23 cellular contexts compared by ENCODE assay signal in the genomic region with DNA sequence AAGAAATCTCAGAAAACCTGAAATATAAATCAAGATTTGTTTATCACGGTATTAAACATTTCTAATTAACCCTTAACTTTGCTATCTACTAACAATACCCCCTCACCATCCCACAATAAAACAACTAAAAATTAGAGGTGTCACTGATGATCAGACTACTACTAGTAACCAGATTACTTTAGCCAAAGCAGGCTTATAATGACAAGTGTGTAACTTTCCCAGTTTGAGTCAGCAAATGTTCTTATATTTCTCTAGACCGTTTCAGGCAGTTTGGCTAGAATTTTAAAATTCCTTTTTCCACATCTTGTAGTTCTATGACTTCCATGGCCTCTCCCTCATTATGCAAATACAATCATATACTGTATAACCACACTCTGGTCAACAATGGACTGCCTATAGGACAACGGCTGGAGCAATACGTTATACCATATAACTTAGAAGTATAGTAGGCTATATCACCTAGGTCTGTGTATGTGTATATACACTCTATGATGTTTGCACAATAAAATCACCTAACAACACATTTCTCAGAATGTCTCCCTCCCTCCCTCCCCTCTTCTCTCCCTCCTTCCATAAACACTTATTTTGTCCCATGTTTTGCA.
"Had no signal": no experiment of that assay in that cellular context is flagged by ENCODE, and none has a peak within 500 bp of the region (broad histone marks: within the 10 kb centered on the region; RNA-seq: fewer than 3 reads in every experiment).

No MANE protein-coding gene starts in this region.

- ATAC-seq: activated CD8-positive, alpha-beta T cell treated with anti-CD3 and anti-CD28 coated beads, Interleukin-2, amount 10 ng/mL, durations not matched to agents 7 days and 5 days; T-helper 17 cell; WTC11 had no signal

- H3K4me3 ChIP-seq: Peyer's patch, SJCRH30 had no signal

- H3K9me3 ChIP-seq: Peyer's patch, SJCRH30 had no signal

- H3K27me3 ChIP-seq: Peyer's patch, SJCRH30 had no signal

- H3K27ac ChIP-seq: KMS-11, Peyer's patch, RWPE1, SJCRH30 had no signal

- DNase-seq: activated CD4-positive, alpha-beta T cell treated with anti-CD3 and anti-CD28 coated beads for 48 hours; activated CD4-positive, alpha-beta T cell treated with anti-CD3 and anti-CD28 coated beads, Interleukin-2, amount 50 U/mL, for 4 hours; activated CD4-positive, CD25-positive, alpha-beta regulatory T cell treated with anti-CD3 and anti-CD28 coated beads, Interleukin-2, amount 50 U/mL, for 72 hours; activated CD8-positive, alpha-beta memory T cell treated with anti-CD3 and anti-CD28 coated beads, Interleukin-2, amount 50 U/mL, for 48 hours; activated CD8-positive, alpha-beta T cell treated with anti-CD3 and anti-CD28 coated beads, Interleukin-2, amount 10 ng/mL, durations not matched to agents 7 days and 5 days; activated naive CD4-positive, alpha-beta T cell treated with anti-CD3 and anti-CD28 coated beads, Interleukin-2, amount 50 U/mL, for 16 hours; activated T-cell treated with anti-CD3 and anti-CD28 coated beads, Interleukin-2, amount 50 U/mL, for 1 hour; aorta; central memory CD4-positive, alpha-beta T cell; NCI-H1092 treated with DMSO at 0.1 percent for 48 hours; NCI-H1417 treated with DMSO at 0.1 percent for 48 hours; NCI-H1694 treated with DMSO at 0.1 percent for 48 hours; NCI-H2029 treated with DMSO at 0.1 percent for 48 hours; NCI-H345; NCI-H510A; Peyer's patch; Right ventricle myocardium superior; SJCRH30; T-helper 17 cell; T-helper 9 cell had no signal
